Comparison of ENCODE assay signal across 13 cellular contexts in genomic region chr18:76208632-76209308, GRCh38.
DNase-seq lines count a peak whose midpoint lies in the region; ATAC-seq and TF ChIP-seq lines count a peak whose summit lies in the region.
"Had no signal": no experiment of that assay in that cellular context is flagged by ENCODE, and none has a peak within 500 bp of the region (broad histone marks: within the 10 kb centered on the region; RNA-seq: fewer than 3 reads in every experiment).

No MANE protein-coding gene starts in this region.

- no peaks in the 10 kb centered on the region for H3K9me3 Mint-ChIP-seq in effector memory CD8-positive, alpha-beta T cell

- H3K4me3 Mint-ChIP-seq in effector memory CD8-positive, alpha-beta T cell: no peak overlapping the region

- DNase-seq in cardiac muscle cell (ENCODE audit: low read depth in 1 of 2, low spot score in 1 of 2) (peak; percentile 3 to 5), Right ventricle myocardium superior (no peak), WERI-Rb-1 (peak; percentile 72), lower lobe of right lung (no peak), HuH-7 (ENCODE audit: low spot score) (no peak), middle frontal gyrus (ENCODE audit: extremely low spot score, low spot score) (no peak), ascending aorta (ENCODE audit: low spot score in 2 of 2) (no peak)
- DNase-seq in effector memory CD8-positive, alpha-beta T cell: no peak
- DNase-seq: C1 segment of cervical spinal cord; cerebellar nuclear complex; stimulated activated CD4-positive, alpha-beta T cell treated with anti-CD3 and anti-CD28 coated beads, Interleukin-4, amount 100 ng/mL, for 4 hours; T-helper 2 cell; trophoblast cell had no signal

- peaks cover 6 to 38% of the 10 kb centered on the region in 2 donors for H3K27me3 Mint-ChIP-seq in effector memory CD8-positive, alpha-beta T cell

- H3K9me3 ChIP-seq in cardiac muscle cell (ENCODE audit: low read depth) (no peaks in the 10 kb centered on the region), WERI-Rb-1 (ENCODE audit: severe bottlenecking) (no peaks in the 10 kb centered on the region), lower lobe of right lung (no peaks in the 10 kb centered on the region), ascending aorta (no peaks in the 10 kb centered on the region)

- H3K36me3 Mint-ChIP-seq in effector memory CD8-positive, alpha-beta T cell (ENCODE audit: insufficient read depth): no peaks in the 10 kb centered on the region

- H3K27ac Mint-ChIP-seq in effector memory CD8-positive, alpha-beta T cell: no peak overlapping the region

- H3K27ac ChIP-seq in cardiac muscle cell: no peak overlapping the region
- H3K27ac ChIP-seq in WERI-Rb-1: no peak overlapping the region; the same call in 1 of the 2 replicates
- H3K27ac ChIP-seq in lower lobe of right lung: no peak overlapping the region
- no peak overlapping the region for H3K27ac ChIP-seq in ascending aorta

- H3K27me3 ChIP-seq in cardiac muscle cell: no peaks in the 10 kb centered on the region
- H3K27me3 ChIP-seq in WERI-Rb-1 (ENCODE audit: insufficient read depth, low read depth, severe bottlenecking): no peaks in the 10 kb centered on the region
- H3K27me3 ChIP-seq in lower lobe of right lung (ENCODE audit: low read depth): no peaks in the 10 kb centered on the region
- H3K27me3 ChIP-seq in ascending aorta: no peaks in the 10 kb centered on the region

- TF ChIP-seq CTCF in cardiac muscle cell (IDR thresholded peaks at IDR 0.05; ENCODE audit: low read depth, low read length) (no peak), WERI-Rb-1 (IDR thresholded peaks at IDR 0.05; ENCODE audit: low read depth, low read length) (no peak), lower lobe of right lung (IDR thresholded peaks at IDR 0.05) (no peak), ascending aorta (IDR thresholded peaks at IDR 0.05) (no peak)

- intact Hi-C loops in Right ventricle myocardium superior (cut with DNase I) (no loop called here), lower lobe of right lung (cut with DNase I) (no loop called here), ascending aorta (cut with DNase I) (no loop called here)

- H3K36me3 ChIP-seq in cardiac muscle cell: no peaks in the 10 kb centered on the region
- no peaks in the 10 kb centered on the region for H3K36me3 ChIP-seq in WERI-Rb-1
- no peaks in the 10 kb centered on the region for H3K36me3 ChIP-seq in lower lobe of right lung
- H3K36me3 ChIP-seq in ascending aorta: no peaks in the 10 kb centered on the region

- no peaks in the 10 kb centered on the region for H3K4me1 ChIP-seq in cardiac muscle cell (ENCODE audit: low read depth)
- H3K4me1 ChIP-seq in lower lobe of right lung: no peaks in the 10 kb centered on the region
- H3K4me1 ChIP-seq in ascending aorta: no peaks in the 10 kb centered on the region

- H3K4me3 ChIP-seq in cardiac muscle cell: no peak overlapping the region
- peak overlapping the region; percentile 23 for H3K4me3 ChIP-seq in WERI-Rb-1 (ENCODE audit: low read depth, low read length)
- peak overlapping the region; percentile 17 for H3K4me3 ChIP-seq in lower lobe of right lung
- H3K4me3 ChIP-seq in ascending aorta: no peak overlapping the region

- H3K4me1 Mint-ChIP-seq in effector memory CD8-positive, alpha-beta T cell (ENCODE audit: low read depth in 2 of 2): no peaks in the 10 kb centered on the region

- ATAC-seq in Right ventricle myocardium superior (ENCODE audit: poor library complexity): no peak
- ATAC-seq in lower lobe of right lung: no peak
- no peak for ATAC-seq in effector memory CD8-positive, alpha-beta T cell (replicated peaks)

Comparison
In these comparisons a context has a peak if more than half of its experiments do, and no peak if none do; other contexts are left out.
1. DNase-seq: peak in cardiac muscle cell (2 of 2) and WERI-Rb-1 (single experiment); none in Right ventricle myocardium superior (single experiment), lower lobe of right lung (single experiment), HuH-7 (single experiment), middle frontal gyrus (single experiment), effector memory CD8-positive, alpha-beta T cell (0 of 3) and ascending aorta (0 of 2).
2. H3K4me3 ChIP-seq: peak in WERI-Rb-1 (single experiment) and lower lobe of right lung (single experiment); none in cardiac muscle cell (single experiment) and ascending aorta (0 of 2).